ENCODE assay signal across 8 cellular contexts in the genomic region with DNA sequence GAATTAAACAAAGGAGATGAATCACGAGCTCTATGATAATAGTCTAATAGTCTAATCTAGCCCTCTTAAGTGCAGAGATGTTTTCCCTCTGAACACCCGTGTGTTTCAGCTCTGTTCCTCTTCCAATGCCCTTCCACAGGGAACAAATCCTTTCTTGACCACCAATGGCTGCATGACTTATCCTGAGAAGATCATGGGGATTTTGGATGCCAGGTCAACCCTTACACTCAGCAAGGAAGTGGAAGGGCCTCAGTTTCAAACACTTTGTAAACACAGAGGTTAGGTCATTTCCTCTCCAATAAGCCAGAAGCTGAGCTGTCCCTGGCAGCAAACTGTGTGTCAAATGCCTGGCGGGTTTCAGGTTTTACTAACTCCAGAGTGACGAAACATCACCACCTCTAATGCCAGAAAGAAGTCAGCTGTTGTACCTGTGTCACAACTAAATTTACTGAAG.
DNase-seq lines count a peak whose midpoint lies in the region; ATAC-seq and TF ChIP-seq lines count a peak whose summit lies in the region.

No MANE protein-coding gene starts in this region.

- no peaks in the 10 kb centered on the region for H3K9me3 ChIP-seq in heart left ventricle
- no peaks in the 10 kb centered on the region for H3K9me3 ChIP-seq in CD8-positive, alpha-beta memory T cell (ENCODE audit: low read length)

- H3K36me3 ChIP-seq in heart left ventricle = no peaks in the 10 kb centered on the region
- no peaks in the 10 kb centered on the region for H3K36me3 ChIP-seq in CD8-positive, alpha-beta memory T cell (ENCODE audit: insufficient read depth, low read length)

- intact Hi-C loops in heart left ventricle (cut with DNase I) = loop anchor here in 1 of 10 donors (5.0 kb wide), 1 partner anchor 48 kb away; no protein-coding TSS in a partner anchor

- H3K4me3 ChIP-seq in heart left ventricle = no peak overlapping the region
- no peak overlapping the region for H3K4me3 ChIP-seq in CD8-positive, alpha-beta memory T cell (ENCODE audit: low read length)

- peak; percentile 41 to 56 for DNase-seq in activated T-cell treated with anti-CD3 and anti-CD28 coated beads, Interleukin-2, amount 50 U/mL, for 72 hours
- DNase-seq in activated T-cell treated with anti-CD3 and anti-CD28 coated beads, Interleukin-2, amount 50 U/mL, for 4 hours = no peak
- peak; percentile 2 to 5 for DNase-seq in activated CD4-positive, alpha-beta T cell treated with anti-CD3 and anti-CD28 coated beads, Interleukin-2, amount 50 U/mL, for 48 hours
- DNase-seq in heart left ventricle = peak; percentile 68 to 81 (median 77)
- DNase-seq in NCI-H187 treated with DMSO at 0.1 percent for 48 hours (lab: John Stamatoyannopoulos, UW) = no peak
- no peak for DNase-seq in CD8-positive, alpha-beta memory T cell

- POLR2A ChIA-PET in CD8-positive, alpha-beta memory T cell (lab: Charles Lee) = no interaction called here

- WGBS in heart left ventricle, 4 donors = 24 to 30% (median 27%) methylated on average over 4 of the region's 4 CpGs

- H3K27ac ChIP-seq in heart left ventricle = peak overlapping the region; percentile 14 to 73 (median 62)
- no peak overlapping the region for H3K27ac ChIP-seq in CD8-positive, alpha-beta memory T cell (ENCODE audit: low read depth, low read length)

- TF ChIP-seq CTCF in heart left ventricle (IDR thresholded peaks at IDR 0.05) = no peak

- peak overlapping the region; percentile 56 for H3K27ac Mint-ChIP-seq in activated T-cell treated with anti-CD3 and anti-CD28 coated beads, Interleukin-2, amount 50 U/mL, for 72 hours
- H3K27ac Mint-ChIP-seq in stimulated activated memory B cell treated with anti-CD40 and anti-IgM and Interleukin-4, amounts not matched to agents 10 μg/mL and 1 μg/mL and 100 μg/mL, for 72 hours = no peak overlapping the region
- no peak overlapping the region for H3K27ac Mint-ChIP-seq in CD8-positive, alpha-beta memory T cell

- H3K27me3 ChIP-seq in heart left ventricle = no peaks in the 10 kb centered on the region
- H3K27me3 ChIP-seq in CD8-positive, alpha-beta memory T cell (ENCODE audit: insufficient read depth, low read length, poor library complexity, severe bottlenecking) = no peaks in the 10 kb centered on the region

- no peak overlapping the region for H3K4me3 Mint-ChIP-seq in activated T-cell treated with anti-CD3 and anti-CD28 coated beads, Interleukin-2, amount 50 U/mL, for 72 hours
- no peak overlapping the region for H3K4me3 Mint-ChIP-seq in activated T-cell treated with anti-CD3 and anti-CD28 coated beads, Interleukin-2, amount 50 U/mL, for 4 hours
- H3K4me3 Mint-ChIP-seq in stimulated activated memory B cell treated with anti-CD40 and anti-IgM and Interleukin-4, amounts not matched to agents 10 μg/mL and 1 μg/mL and 100 μg/mL, for 72 hours = no peak overlapping the region
- H3K4me3 Mint-ChIP-seq in CD8-positive, alpha-beta memory T cell = no peak overlapping the region

- no peak for TF ChIP-seq POLR2A in heart left ventricle (IDR thresholded peaks at IDR 0.05)

- peaks cover 0 to 6% of the 10 kb centered on the region in 2 donors for H3K36me3 Mint-ChIP-seq in activated T-cell treated with anti-CD3 and anti-CD28 coated beads, Interleukin-2, amount 50 U/mL, for 72 hours (ENCODE audit: insufficient read depth in 2 of 2)
- peaks cover 2% of the 10 kb centered on the region for H3K36me3 Mint-ChIP-seq in activated T-cell treated with anti-CD3 and anti-CD28 coated beads, Interleukin-2, amount 50 U/mL, for 4 hours (ENCODE audit: insufficient read depth)
- peaks cover 6% of the 10 kb centered on the region for H3K36me3 Mint-ChIP-seq in stimulated activated memory B cell treated with anti-CD40 and anti-IgM and Interleukin-4, amounts not matched to agents 10 μg/mL and 1 μg/mL and 100 μg/mL, for 72 hours
- H3K36me3 Mint-ChIP-seq in CD8-positive, alpha-beta memory T cell = no peaks in the 10 kb centered on the region

- H3K4me1 Mint-ChIP-seq in activated T-cell treated with anti-CD3 and anti-CD28 coated beads, Interleukin-2, amount 50 U/mL, for 72 hours (ENCODE audit: low read depth) = peaks cover 14% of the 10 kb centered on the region
- no peaks in the 10 kb centered on the region for H3K4me1 Mint-ChIP-seq in activated T-cell treated with anti-CD3 and anti-CD28 coated beads, Interleukin-2, amount 50 U/mL, for 4 hours (ENCODE audit: low read depth)
- H3K4me1 Mint-ChIP-seq in stimulated activated memory B cell treated with anti-CD40 and anti-IgM and Interleukin-4, amounts not matched to agents 10 μg/mL and 1 μg/mL and 100 μg/mL, for 72 hours = peaks cover 6% of the 10 kb centered on the region
- H3K4me1 Mint-ChIP-seq in CD8-positive, alpha-beta memory T cell = no peaks in the 10 kb centered on the region

- CTCF ChIA-PET in CD8-positive, alpha-beta memory T cell (lab: Charles Lee) = no interaction called here

- ATAC-seq in activated T-cell treated with anti-CD3 and anti-CD28 coated beads, Interleukin-2, amount 50 U/mL, for 72 hours (replicated peaks in 1 of 2) = peak; percentile 92 to 97
- ATAC-seq in activated T-cell treated with anti-CD3 and anti-CD28 coated beads, Interleukin-2, amount 50 U/mL, for 4 hours = no peak
- ATAC-seq in heart left ventricle = peak; percentile 88 to 95 (median 95)
- ATAC-seq in stimulated activated memory B cell treated with anti-CD40 and anti-IgM and Interleukin-4, amounts not matched to agents 10 μg/mL and 1 μg/mL and 100 μg/mL, for 72 hours = peak; percentile 39
- ATAC-seq in HG02870 (IDR thresholded peaks at IDR 0.05; ENCODE audit: unreplicated experiment) = no peak

- H3K27me3 Mint-ChIP-seq in activated T-cell treated with anti-CD3 and anti-CD28 coated beads, Interleukin-2, amount 50 U/mL, for 72 hours (ENCODE audit: low read depth) = no peaks in the 10 kb centered on the region
- no peaks in the 10 kb centered on the region for H3K27me3 Mint-ChIP-seq in activated T-cell treated with anti-CD3 and anti-CD28 coated beads, Interleukin-2, amount 50 U/mL, for 4 hours (ENCODE audit: low read depth)
- no peaks in the 10 kb centered on the region for H3K27me3 Mint-ChIP-seq in stimulated activated memory B cell treated with anti-CD40 and anti-IgM and Interleukin-4, amounts not matched to agents 10 μg/mL and 1 μg/mL and 100 μg/mL, for 72 hours
- H3K27me3 Mint-ChIP-seq in CD8-positive, alpha-beta memory T cell = no peaks in the 10 kb centered on the region

- peaks cover 3 to 67% (median 32%) of the 10 kb centered on the region in 12 donors for H3K4me1 ChIP-seq in heart left ventricle
- no peaks in the 10 kb centered on the region for H3K4me1 ChIP-seq in CD8-positive, alpha-beta memory T cell (ENCODE audit: insufficient read depth, low read length)

- no peaks in the 10 kb centered on the region for H3K9me3 Mint-ChIP-seq in activated T-cell treated with anti-CD3 and anti-CD28 coated beads, Interleukin-2, amount 50 U/mL, for 72 hours
- no peaks in the 10 kb centered on the region for H3K9me3 Mint-ChIP-seq in activated T-cell treated with anti-CD3 and anti-CD28 coated beads, Interleukin-2, amount 50 U/mL, for 4 hours
- no peaks in the 10 kb centered on the region for H3K9me3 Mint-ChIP-seq in stimulated activated memory B cell treated with anti-CD40 and anti-IgM and Interleukin-4, amounts not matched to agents 10 μg/mL and 1 μg/mL and 100 μg/mL, for 72 hours
- H3K9me3 Mint-ChIP-seq in CD8-positive, alpha-beta memory T cell = no peaks in the 10 kb centered on the region

Comparison
In these comparisons a context has a peak if more than half of its experiments do, and no peak if none do; other contexts are left out.
1. ATAC-seq: peak in activated T-cell treated with anti-CD3 and anti-CD28 coated beads, Interleukin-2, amount 50 U/mL, for 72 hours (2 of 2), heart left ventricle (4 of 4) and stimulated activated memory B cell treated with anti-CD40 and anti-IgM and Interleukin-4, amounts not matched to agents 10 μg/mL and 1 μg/mL and 100 μg/mL, for 72 hours (single experiment); none in activated T-cell treated with anti-CD3 and anti-CD28 coated beads, Interleukin-2, amount 50 U/mL, for 4 hours (0 of 2) and HG02870 (single experiment).
2. DNase-seq: peak in activated T-cell treated with anti-CD3 and anti-CD28 coated beads, Interleukin-2, amount 50 U/mL, for 72 hours (2 of 2), activated CD4-positive, alpha-beta T cell treated with anti-CD3 and anti-CD28 coated beads, Interleukin-2, amount 50 U/mL, for 48 hours (2 of 2) and heart left ventricle (5 of 5); none in activated T-cell treated with anti-CD3 and anti-CD28 coated beads, Interleukin-2, amount 50 U/mL, for 4 hours (single experiment), NCI-H187 treated with DMSO at 0.1 percent for 48 hours (single experiment) and CD8-positive, alpha-beta memory T cell (0 of 5).